ENCODE assay signal across 8 cellular contexts in the genomic region with DNA sequence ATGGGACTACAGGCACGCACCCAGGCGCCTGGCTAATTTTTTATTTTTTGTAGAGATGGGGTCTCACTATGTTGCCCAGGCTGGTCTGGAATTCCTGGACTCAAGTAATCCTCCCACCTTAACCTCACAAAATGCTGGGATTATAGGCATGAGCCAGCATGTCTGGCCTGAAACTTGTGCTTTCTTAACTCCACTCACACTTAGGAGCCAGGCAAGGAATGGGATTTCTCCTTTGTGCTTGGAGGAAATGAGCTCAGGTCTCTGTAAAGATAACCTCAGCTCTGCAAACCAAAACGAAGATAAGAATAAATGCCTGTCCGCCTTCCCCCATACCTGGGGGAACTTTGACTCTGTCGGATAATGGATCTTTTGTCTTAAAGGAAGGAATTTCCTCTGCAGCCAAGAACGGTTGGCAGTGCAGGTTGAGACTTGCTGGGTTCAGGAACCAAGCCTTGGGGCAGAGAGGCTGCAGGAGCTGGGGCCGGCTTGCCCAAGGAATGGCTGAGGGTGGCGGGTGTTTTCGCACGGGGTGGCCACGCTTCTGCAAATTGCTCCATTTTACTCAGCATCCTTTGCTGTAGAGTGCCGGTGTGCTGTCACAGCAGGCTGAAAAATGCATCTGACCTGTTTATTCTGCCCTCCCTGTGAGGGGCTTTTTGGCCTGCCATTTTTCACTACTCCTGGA.
A peak's percentile ranks its signal among the peaks of the same experiment; 100 is the strongest.
DNase-seq lines count a peak whose midpoint lies in the region; ATAC-seq, FAIRE-seq and TF ChIP-seq lines count a peak whose summit lies in the region.

No MANE protein-coding gene starts in this region.

- H3K27me3 ChIP-seq in PC-9 (ENCODE audit: insufficient read depth, low read depth) (no peaks in the 10 kb centered on the region), keratinocyte (ENCODE audit: control insufficient read depth, extremely low read depth, insufficient read depth, low read length) (no peaks in the 10 kb centered on the region)

- H3K4me2 ChIP-seq in PC-9 (peak overlapping the region; percentile 68; the same call in 1 of the 2 replicates), keratinocyte (ENCODE audit: control insufficient read depth, extremely low read depth, insufficient read depth, low read depth, low read length) (peak overlapping the region; percentile 84)

- H3K36me3 ChIP-seq in PC-9 (ENCODE audit: low read depth) (no peaks in the 10 kb centered on the region), keratinocyte (ENCODE audit: control insufficient read depth in 2 of 2, extremely low read depth in 1 of 2, insufficient read depth in 2 of 2, low read length in 2 of 2) (peaks cover 4 to 5% of the 10 kb centered on the region in 2 experiments)

- peak overlapping the region; percentile 83 for H3K9ac ChIP-seq in keratinocyte (ENCODE audit: control insufficient read depth, extremely low read depth, insufficient read depth, low read length)

- H3K9me2 ChIP-seq in PC-9 (ENCODE audit: insufficient read depth), result no peaks in the 10 kb centered on the region

- FAIRE-seq in keratinocyte (lab: Jason Lieb, UNC), result peak; percentile 87

- TF ChIP-seq CTCF in PC-9 (conservative IDR thresholded peaks at IDR 0.05) (no peak), keratinocyte (optimal IDR thresholded peaks at IDR 0.05 in 1 of 3, IDR thresholded peaks at IDR 0.05 in 1 of 3, conservative IDR thresholded peaks at IDR 0.05 in 1 of 3; ENCODE audit: extremely low read depth in 1 of 3, insufficient read depth in 2 of 3, low read length in 3 of 3) (no peak)

- H3K27ac ChIP-seq in PC-9 (no peak overlapping the region), keratinocyte (ENCODE audit: control insufficient read depth, insufficient read depth, low read length) (peak overlapping the region; percentile 96), substantia nigra (ENCODE audit: low read depth, low read length, poor library complexity, severe bottlenecking) (no peak overlapping the region)

- H3K9me3 ChIP-seq in PC-9 (ENCODE audit: insufficient read depth, low read depth), result no peaks in the 10 kb centered on the region
- H3K9me3 ChIP-seq in keratinocyte (ENCODE audit: control insufficient read depth, low read depth, low read length), result no peaks in the 10 kb centered on the region

- ATAC-seq in GM18868 (IDR thresholded peaks at IDR 0.05; ENCODE audit: unreplicated experiment), result peak; percentile 62
- peak; percentile 48 for ATAC-seq in HG02588 (IDR thresholded peaks at IDR 0.05; ENCODE audit: unreplicated experiment)

- DNase-seq in PC-9, result no peak
- DNase-seq in keratinocyte (ENCODE audit: low read depth, low spot score), result peak; percentile 85
- DNase-seq in NOMO-1 treated with dmso at 0.1 percent for 144 hours (lab: John Stamatoyannopoulos, UW; ENCODE audit: unreplicated experiment), result no peak
- no peak for DNase-seq in substantia nigra (lab: John Stamatoyannopoulos, UW)
- no peak for DNase-seq in cerebellar nuclear complex (lab: John Stamatoyannopoulos, UW)
- DNase-seq in T-helper 9 cell, result no peak

- no TSS peak for BruUV-seq in PC-9 (replicated peaks; lab: Mats Ljungman, UMichigan)

- CTCF ChIA-PET in PC-9 (lab: Charles Lee), result interaction anchor here (0.5 to 1.3 kb wide), 2 partner anchors 23 to 389 kb away, joined by 3 to 4 read pairs; no protein-coding TSS in a partner anchor

- no peaks in the 10 kb centered on the region for H3K9me1 ChIP-seq in keratinocyte (ENCODE audit: control insufficient read depth, extremely low read depth, insufficient read depth, low read length)

- H3K79me2 ChIP-seq in PC-9 (ENCODE audit: low read depth) (no peaks in the 10 kb centered on the region), keratinocyte (ENCODE audit: control insufficient read depth, insufficient read depth, low read length) (no peaks in the 10 kb centered on the region)

- intact Hi-C loops in PC-9 (cut with micrococcal nuclease; ENCODE audit: unreplicated experiment), result loop anchor here (1.0 to 2.0 kb wide), 4 partner anchors 82 to 389 kb away; a partner anchor contains a TSS

- H2AFZ ChIP-seq in PC-9 (no peak overlapping the region), keratinocyte (ENCODE audit: control insufficient read depth, low read length) (peak overlapping the region; percentile 38)

- H4K20me1 ChIP-seq in PC-9 (ENCODE audit: insufficient read depth) (no peaks in the 10 kb centered on the region; the same call in 1 of the 2 replicates), keratinocyte (ENCODE audit: control insufficient read depth, extremely low read depth, insufficient read depth, low read length) (no peaks in the 10 kb centered on the region)

- peaks cover 8% of the 10 kb centered on the region; the same call in 1 of the 2 replicates for H3K4me1 ChIP-seq in PC-9 (replicated peaks; ENCODE audit: insufficient read depth)
- peaks cover 24% of the 10 kb centered on the region for H3K4me1 ChIP-seq in keratinocyte (ENCODE audit: control insufficient read depth, extremely low read depth, insufficient read depth, low read length)

- POLR2A ChIA-PET in PC-9 (lab: Charles Lee; ENCODE audit: unreplicated experiment), result interaction anchor here (0.7 kb wide), 2 partner anchors 466 to 1094 kb away, joined by 4 read pairs; no protein-coding TSS in a partner anchor

- H3F3A ChIP-seq in PC-9 (ENCODE audit: insufficient read depth, low read depth), result no peaks in the 10 kb centered on the region

- dilution Hi-C loops in keratinocyte (cut with MboI; ENCODE audit: extremely low pct_ligation_motif_present, low sequenced_read_pairs), result no loop called here

- H3K4me3 ChIP-seq in PC-9 (no peak overlapping the region), keratinocyte (ENCODE audit: control insufficient read depth in 2 of 3, extremely low read depth in 1 of 3, insufficient read depth in 2 of 3, low read depth in 1 of 3, low read length in 3 of 3) (peak overlapping the region; percentile 3 to 61 (median 54))
